ENCODE assay signal across 1 cellular context in the genomic region with DNA sequence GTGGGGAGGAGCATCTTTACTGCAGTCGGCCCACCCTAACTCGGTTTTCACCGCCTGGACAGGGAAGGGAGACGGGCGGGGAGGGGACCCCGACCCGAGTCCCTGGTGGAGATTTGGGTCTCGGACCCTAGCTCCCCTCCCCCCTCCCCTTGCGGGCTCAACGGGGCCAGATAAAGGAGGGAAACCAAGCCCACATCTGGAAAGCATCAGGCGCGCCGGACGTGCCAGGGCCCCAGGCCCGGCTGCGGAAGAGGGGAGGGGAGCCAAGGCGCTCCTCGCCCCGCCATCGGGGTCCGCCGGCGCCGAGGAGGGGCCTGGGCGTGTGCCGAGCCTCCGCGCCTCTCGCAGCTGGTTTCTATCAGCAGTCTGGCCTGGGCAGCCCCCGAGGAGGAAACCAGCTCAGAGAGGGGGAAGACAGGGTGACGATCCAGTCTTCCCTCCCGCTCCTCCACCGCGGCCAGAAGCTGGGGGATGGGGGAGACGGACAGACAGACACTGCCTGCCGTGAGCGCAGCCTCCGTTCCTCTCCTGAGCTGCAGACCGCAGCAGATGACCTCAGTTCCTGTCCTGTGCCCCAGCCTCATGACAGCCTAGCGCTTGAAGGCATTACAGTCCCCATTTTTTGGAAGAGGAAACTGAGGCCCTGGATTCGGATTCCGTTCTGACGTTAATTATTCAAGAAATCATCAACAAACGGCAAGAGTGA.
A peak's percentile ranks its signal among the peaks of the same experiment; 100 is the strongest.
TF ChIP-seq lines count a peak whose summit lies in the region.

No MANE protein-coding gene starts in this region.

TF ChIP-seq in H1, 55 proteins besides CTCF, POLR2A, EP300 and RAD21:
- TF ChIP-seq EZH2 (IDR thresholded peaks at IDR 0.05; ENCODE audit: low read depth, low read length, severe bottlenecking) (no peak), SUZ12 (IDR thresholded peaks at IDR 0.05; ENCODE audit: low read length) (peak; percentile 33; the same call in 1 of the 2 replicates), CREB1 (IDR thresholded peaks at IDR 0.05) (peak; percentile 56), SIN3A (conservative IDR thresholded peaks at IDR 0.05 in 1 of 2, IDR thresholded peaks at IDR 0.05 in 1 of 2; ENCODE audit: low read depth in 1 of 2, low read length in 2 of 2) (peak in 1 of 2 experiments; percentile 68; a peak in 1 of 4 replicates), GTF2F1 (IDR thresholded peaks at IDR 0.05; ENCODE audit: borderline replicate concordance, low read depth, low read length) (no peak), YY1 (IDR thresholded peaks at IDR 0.05; ENCODE audit: low read depth, low read length) (no peak), ASH2L (IDR thresholded peaks at IDR 0.05; ENCODE audit: low read length) (peak; percentile 24), RBBP5 (IDR thresholded peaks at IDR 0.05; ENCODE audit: borderline replicate concordance, low read depth, low read length) (peak; percentile 83; the same call in 1 of the 2 replicates), SP1 (IDR thresholded peaks at IDR 0.05; ENCODE audit: low read depth, low read length) (peak; percentile 14; the same call in 1 of the 2 replicates), HDAC2 (IDR thresholded peaks at IDR 0.05; ENCODE audit: borderline replicate concordance in 1 of 2, low read depth in 2 of 2, low read length in 2 of 2) (peak in 1 of 2 experiments; percentile 74; a peak in 2 of 4 replicates), KDM4A (IDR thresholded peaks at IDR 0.05; ENCODE audit: low read depth, low read length, severe bottlenecking) (peak; percentile 90), TEAD4 (IDR thresholded peaks at IDR 0.05; ENCODE audit: low read depth, low read length) (0 out of 2 replicates have a peak, but pooled peaks have one; percentile 9), BCL11A (IDR thresholded peaks at IDR 0.05; ENCODE audit: low read depth in 2 of 2, low read length in 2 of 2) (no peak), SP4 (IDR thresholded peaks at IDR 0.05; ENCODE audit: low read length) (no peak; the same call in 1 of the 2 replicates), NANOG (IDR thresholded peaks at IDR 0.05; ENCODE audit: insufficient read depth, low read depth, low read length, poor library complexity, severe bottlenecking) (peak; percentile 44)
- TF ChIP-seq, protein P1, sequence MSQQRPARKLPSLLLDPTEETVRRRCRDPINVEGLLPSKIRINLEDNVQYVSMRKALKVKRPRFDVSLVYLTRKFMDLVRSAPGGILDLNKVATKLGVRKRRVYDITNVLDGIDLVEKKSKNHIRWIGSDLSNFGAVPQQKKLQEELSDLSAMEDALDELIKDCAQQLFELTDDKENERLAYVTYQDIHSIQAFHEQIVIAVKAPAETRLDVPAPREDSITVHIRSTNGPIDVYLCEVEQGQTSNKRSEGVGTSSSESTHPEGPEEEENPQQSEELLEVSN (IDR thresholded peaks at IDR 0.05), result peak; percentile 31; the same call in 1 of the 2 replicates
